In genomic region chr7:44097064-44097932, GRCh38 we compare ENCODE assay signal across 10 cellular contexts. TPM values are rescaled to one million over a fixed set of nuclear protein-coding genes. Genes with fewer than 3 reads are reported as not detected.
A peak's percentile ranks its signal among the peaks of the same experiment; 100 is the strongest.
DNase-seq lines count a peak whose midpoint lies in the region; ATAC-seq, FAIRE-seq and TF ChIP-seq lines count a peak whose summit lies in the region.
"Had no signal": no experiment of that assay in that cellular context is flagged by ENCODE, and none has a peak within 500 bp of the region (broad histone marks: within the 10 kb centered on the region; RNA-seq: fewer than 3 reads in every experiment).

No MANE protein-coding gene starts in this region.

- CTCF ChIA-PET in activated B cell treated with CpG ODN at 0.5 μM for 24 hours (lab: Charles Lee), result interaction anchor here (0.9 to 1.1 kb wide), 3 partner anchors 22 to 103 kb away, joined by 3 to 4 read pairs (median 3); partner anchors contain the start of gene YKT6

- no peak overlapping the region for H3K27ac ChIP-seq in dorsolateral prefrontal cortex

- H3K27me3 Mint-ChIP-seq in activated B cell treated with CpG ODN at 0.5 μM for 24 hours, result no peaks in the 10 kb centered on the region

- H3K4me1 Mint-ChIP-seq in activated B cell treated with CpG ODN at 0.5 μM for 24 hours, result peaks cover 79% of the 10 kb centered on the region

- H3K4me3 ChIP-seq in dorsolateral prefrontal cortex, result no peak overlapping the region

- in situ Hi-C loops in GM13977 (cut with MboI; ENCODE audit: low pct_unique_long_range_greater_than_20kb, low sequenced_read_pairs, unreplicated experiment), result no loop called here

- TF ChIP-seq CTCF in activated B cell treated with CpG ODN at 0.5 μM for 24 hours (IDR thresholded peaks at IDR 0.05), result no peak
- no peak for TF ChIP-seq CTCF in GM13977 (IDR thresholded peaks at IDR 0.05; ENCODE audit: extremely low read depth, insufficient read depth, missing control alignments)
- TF ChIP-seq CTCF in dorsolateral prefrontal cortex (IDR thresholded peaks at IDR 0.05 in 54 of 56, conservative IDR thresholded peaks at IDR 0.05 in 2 of 56; ENCODE audit: low read depth in 1 of 56, partially characterized antibody in 56 of 56), result no peak

- H3K36me3 Mint-ChIP-seq in activated B cell treated with CpG ODN at 0.5 μM for 24 hours (ENCODE audit: low read depth), result no peaks in the 10 kb centered on the region

- FAIRE-seq in H54 (lab: Jason Lieb, UNC), result no peak

- no peaks in the 10 kb centered on the region for H3K27me3 ChIP-seq in dorsolateral prefrontal cortex

- no peaks in the 10 kb centered on the region for H3K9me3 Mint-ChIP-seq in activated B cell treated with CpG ODN at 0.5 μM for 24 hours

- peak overlapping the region; percentile 15 for H3K4me3 Mint-ChIP-seq in activated B cell treated with CpG ODN at 0.5 μM for 24 hours

- H3K27ac Mint-ChIP-seq in activated B cell treated with CpG ODN at 0.5 μM for 24 hours, result peak overlapping the region; percentile 91

- intact Hi-C loops in activated B cell treated with CpG ODN at 0.5 μM for 24 hours (cut with micrococcal nuclease) (loop anchor here (1.0 to 2.0 kb wide), 4 partner anchors 8 to 50 kb away; partner anchors contain the start of genes POLD2 and POLM), dorsolateral prefrontal cortex (cut with DNase I) (no loop called here)

- TF ChIP-seq POLR2A in H54 (IDR thresholded peaks at IDR 0.05; ENCODE audit: low read depth, low read length), result no peak

- POLR2A ChIA-PET in activated B cell treated with CpG ODN at 0.5 μM for 24 hours (lab: Charles Lee), result interaction anchor here (0.5 to 2.4 kb wide), 14 partner anchors 8 to 661 kb away, joined by 3 to 20 read pairs (median 5); partner anchors contain the start of genes DBNL, PGAM2 and POLD2

- ATAC-seq in GM19438 (IDR thresholded peaks at IDR 0.05; ENCODE audit: low read depth, unreplicated experiment) (peak; percentile 53), HG03280 (IDR thresholded peaks at IDR 0.05; ENCODE audit: unreplicated experiment) (peak; percentile 46), activated B cell treated with CpG ODN at 0.5 μM for 24 hours (ENCODE audit: low read depth) (peak; percentile 89)

- peak; percentile 60 for DNase-seq in CMK (ENCODE audit: low read depth)
- DNase-seq in activated B cell treated with CpG ODN at 0.5 μM for 24 hours, result peak; percentile 53
- no peak for DNase-seq in GM13977 (ENCODE audit: low spot score)
- DNase-seq in H54 (ENCODE audit: insufficient read length, low spot score), result no peak
- no peak for DNase-seq in dorsolateral prefrontal cortex
- no peak for DNase-seq in cortex of kidney (lab: John Stamatoyannopoulos, UW)
- DNase-seq: SHP77 had no signal

RNA-seq across cellular contexts. Expression of gene AEBP1, which starts 6.8 kb away (rescaled TPM):
- total RNA-seq in activated B cell treated with CpG ODN at 0.5 μM for 24 hours (17.4 and 21.7 TPM in 2 replicates), dorsolateral prefrontal cortex (100 to 1,000 TPM in 5 of 120 experiments, 10 to 100 TPM in 114, 1 to 10 TPM in 1; 9.1 to 175 (median 43.5) TPM)

RNA-seq across cellular contexts. Expression of gene POLM, which starts 15.0 kb away (rescaled TPM):
- 53.0 and 69.7 TPM in 2 replicates for total RNA-seq in activated B cell treated with CpG ODN at 0.5 μM for 24 hours
- 10 to 100 TPM; 10.6 to 34.8 (median 18.7) TPM for total RNA-seq in dorsolateral prefrontal cortex

RNA-seq across cellular contexts. Expression of gene POLD2, which starts 26.1 kb away (rescaled TPM):
- total RNA-seq in activated B cell treated with CpG ODN at 0.5 μM for 24 hours (146 and 147 TPM in 2 replicates), dorsolateral prefrontal cortex (10 to 100 TPM; 33.8 to 83.9 (median 57.8) TPM)

RNA-seq across cellular contexts. Expression of gene PGAM2, which starts 31.9 kb away (rescaled TPM):
- total RNA-seq in activated B cell treated with CpG ODN at 0.5 μM for 24 hours (1.1 and 1.2 TPM in 2 replicates), dorsolateral prefrontal cortex (10 to 100 TPM in 66 of 120 experiments, 1 to 10 TPM in 54; 2.8 to 52.0 (median 11.0) TPM)

RNA-seq across cellular contexts. Expression of gene MYL7, which starts 43.8 kb away (rescaled TPM):
- not detected in 2 replicates for total RNA-seq in activated B cell treated with CpG ODN at 0.5 μM for 24 hours
- total RNA-seq in dorsolateral prefrontal cortex, result 1 to 10 TPM in 59 of 120 experiments, under 1 TPM in 5, not detected in 56; 0.82 to 5.6 (median 1.9) TPM
- total RNA-seq: mononuclear cell had no signal

Comparison
In these comparisons a context has a peak if more than half of its experiments do, and no peak if none do; other contexts are left out.
1. DNase-seq: peak in CMK (single experiment) and activated B cell treated with CpG ODN at 0.5 μM for 24 hours (single experiment); none in GM13977 (single experiment), H54 (single experiment), dorsolateral prefrontal cortex (0 of 10) and cortex of kidney (single experiment).
2. Peak in every context shown above with its lines, with median percentiles within 50 percentile points of each other: ATAC-seq.